2 cellular contexts compared by ENCODE assay signal in genomic region chr1:99644302-99645004, GRCh38.
TF ChIP-seq lines count a peak whose summit lies in the region.

No MANE protein-coding gene starts in this region.

TF ChIP-seq in SK-N-SH, 30 proteins besides CTCF, POLR2A, EP300 and RAD21 (continued from another document):
- TF ChIP-seq GABPA (IDR thresholded peaks at IDR 0.05; ENCODE audit: low read depth): no peak
- TF ChIP-seq FOXJ3 (CRISPR knock-in tag; IDR thresholded peaks at IDR 0.05): no peak
- no peak for TF ChIP-seq USF2 (IDR thresholded peaks at IDR 0.05; ENCODE audit: borderline replicate concordance, low read depth, low read length)
- peak; percentile 32; the same call in 1 of the 2 replicates for TF ChIP-seq NFIC (IDR thresholded peaks at IDR 0.05; ENCODE audit: borderline replicate concordance)
- no peak for TF ChIP-seq GATA2 (CRISPR knock-in tag; IDR thresholded peaks at IDR 0.05)
TF ChIP-seq in SK-N-SH: peak in this region for 1.

TF ChIP-seq in SK-N-SH treated with all-trans-retinoic acid at 6 μM for 48 hours, 23 proteins besides CTCF, POLR2A, EP300 and RAD21 (continued from another document):
- TF ChIP-seq CREB5 (CRISPR knock-in tag; IDR thresholded peaks at IDR 0.05; ENCODE audit: low read depth) (no peak), POU6F1 (CRISPR knock-in tag; IDR thresholded peaks at IDR 0.05; ENCODE audit: borderline replicate concordance, low read depth) (no peak)
